ENCODE assay signal across 8 cellular contexts in genomic region chr6:16319813-16320532, GRCh38.
DNase-seq lines count a peak whose midpoint lies in the region; ATAC-seq, FAIRE-seq and TF ChIP-seq lines count a peak whose summit lies in the region.

No MANE protein-coding gene starts in this region.

- no peak overlapping the region for H3K4me3 ChIP-seq in GM23338
- 0 out of 2 replicates have a peak overlapping the region, but pooled peaks have one; percentile 15 for H3K4me3 ChIP-seq in MG63
- H3K4me3 ChIP-seq in WERI-Rb-1 (ENCODE audit: low read depth, low read length): peak overlapping the region; percentile 15
- H3K4me3 ChIP-seq in breast epithelium: peak overlapping the region; percentile 11 to 45 (median 16)
- peak overlapping the region in 2 of 3 experiments; percentile 41 to 43 for H3K4me3 ChIP-seq in keratinocyte (ENCODE audit: control insufficient read depth in 2 of 3, extremely low read depth in 1 of 3, insufficient read depth in 2 of 3, low read depth in 1 of 3, low read length in 3 of 3)

- TF ChIP-seq POLR2A in breast epithelium (IDR thresholded peaks at IDR 0.05): no peak

- no peaks in the 10 kb centered on the region for H3K9me3 Mint-ChIP-seq in GM23338

- peaks cover 10% of the 10 kb centered on the region; the same call in 1 of the 2 replicates for H3K4me1 ChIP-seq in GM23338 (ENCODE audit: insufficient read depth)
- H3K4me1 ChIP-seq in breast epithelium: peaks cover 4 to 12% of the 10 kb centered on the region in 2 donors
- H3K4me1 ChIP-seq in keratinocyte (ENCODE audit: control insufficient read depth, extremely low read depth, insufficient read depth, low read length): peaks cover 42% of the 10 kb centered on the region

- peak; percentile 74 for FAIRE-seq in keratinocyte (lab: Jason Lieb, UNC)

- dilution Hi-C loops in keratinocyte (cut with MboI; ENCODE audit: extremely low pct_ligation_motif_present, low sequenced_read_pairs): no loop called here

- intact Hi-C loops in breast epithelium (cut with DNase I; ENCODE audit: low total_unique reads): no loop called here

- H3K27me3 ChIP-seq in GM23338 (ENCODE audit: insufficient read depth) (no peaks in the 10 kb centered on the region), MG63 (no peaks in the 10 kb centered on the region), WERI-Rb-1 (ENCODE audit: insufficient read depth, low read depth, severe bottlenecking) (no peaks in the 10 kb centered on the region), breast epithelium (no peaks in the 10 kb centered on the region), keratinocyte (ENCODE audit: control insufficient read depth, extremely low read depth, insufficient read depth, low read length) (no peaks in the 10 kb centered on the region)

- H4K20me1 ChIP-seq in GM23338 (replicated peaks; ENCODE audit: insufficient read depth) (no peaks in the 10 kb centered on the region), keratinocyte (ENCODE audit: control insufficient read depth, extremely low read depth, insufficient read depth, low read length) (no peaks in the 10 kb centered on the region)

- H3K27ac Mint-ChIP-seq in GM23338: no peak overlapping the region

- H3K79me2 ChIP-seq in GM23338 (replicated peaks; ENCODE audit: insufficient read depth) (no peaks in the 10 kb centered on the region), keratinocyte (ENCODE audit: control insufficient read depth, insufficient read depth, low read length) (no peaks in the 10 kb centered on the region)

- H3K9me3 ChIP-seq in MG63: no peaks in the 10 kb centered on the region
- H3K9me3 ChIP-seq in WERI-Rb-1 (ENCODE audit: severe bottlenecking): no peaks in the 10 kb centered on the region
- no peaks in the 10 kb centered on the region for H3K9me3 ChIP-seq in breast epithelium
- H3K9me3 ChIP-seq in keratinocyte (ENCODE audit: control insufficient read depth, low read depth, low read length): no peaks in the 10 kb centered on the region

- no peaks in the 10 kb centered on the region for H3K9me1 ChIP-seq in keratinocyte (ENCODE audit: control insufficient read depth, extremely low read depth, insufficient read depth, low read length)

- TF ChIP-seq CTCF in GM23338 (conservative IDR thresholded peaks at IDR 0.05; ENCODE audit: low read depth in 2 of 2) (no peak), WERI-Rb-1 (IDR thresholded peaks at IDR 0.05; ENCODE audit: low read depth, low read length) (no peak), breast epithelium (IDR thresholded peaks at IDR 0.05) (no peak), keratinocyte (optimal IDR thresholded peaks at IDR 0.05 in 1 of 3, IDR thresholded peaks at IDR 0.05 in 1 of 3, conservative IDR thresholded peaks at IDR 0.05 in 1 of 3; ENCODE audit: extremely low read depth in 1 of 3, insufficient read depth in 2 of 3, low read length in 3 of 3) (no peak)

- peak; percentile 27 for DNase-seq in ELF-1 (ENCODE audit: low read depth, low spot score)
- DNase-seq in GM23338 (ENCODE audit: low spot score): no peak
- DNase-seq in MG63: peak; percentile 93
- DNase-seq in WERI-Rb-1: peak; percentile 73
- peak in 1 of 2 donors; percentile 71 for DNase-seq in breast epithelium (ENCODE audit: low spot score in 2 of 2)
- no peak for DNase-seq in keratinocyte (ENCODE audit: low read depth, low spot score)
- DNase-seq in stimulated activated CD4-positive, alpha-beta T cell treated with anti-CD3 and anti-CD28 coated beads, Interleukin-15, amount 100 ng/mL, for 48 hours (ENCODE audit: low read depth in 2 of 2): peak; percentile 34 to 45
- no peak for DNase-seq in LoVo (ENCODE audit: low spot score)

- 0 out of 3 replicates have a peak, but pooled peaks have one; percentile 9 for ATAC-seq in GM23338

- H3K9ac ChIP-seq in keratinocyte (ENCODE audit: control insufficient read depth, extremely low read depth, insufficient read depth, low read length): peak overlapping the region; percentile 65

- no peaks in the 10 kb centered on the region for H3K9me2 ChIP-seq in GM23338 (ENCODE audit: insufficient read depth)

- H3K4me1 Mint-ChIP-seq in GM23338: peaks cover 33% of the 10 kb centered on the region

- H3K27ac ChIP-seq in GM23338 (ENCODE audit: low read depth): no peak overlapping the region
- peak overlapping the region; percentile 79 for H3K27ac ChIP-seq in WERI-Rb-1
- peak overlapping the region; percentile 64 to 84 for H3K27ac ChIP-seq in breast epithelium
- H3K27ac ChIP-seq in keratinocyte (ENCODE audit: control insufficient read depth, insufficient read depth, low read length): peak overlapping the region; percentile 35

- no peak overlapping the region for H3K4me3 Mint-ChIP-seq in GM23338

- no peaks in the 10 kb centered on the region for H3K36me3 Mint-ChIP-seq in GM23338 (ENCODE audit: low read depth)

- peaks cover under 1% of the 10 kb centered on the region for H3K27me3 Mint-ChIP-seq in GM23338 (ENCODE audit: insufficient read depth, low read depth, poor library complexity)

- H3F3A ChIP-seq in GM23338 (replicated peaks; ENCODE audit: low read depth): no peaks in the 10 kb centered on the region

- H3K4me2 ChIP-seq in GM23338 (no peak overlapping the region), keratinocyte (ENCODE audit: control insufficient read depth, extremely low read depth, insufficient read depth, low read depth, low read length) (peak overlapping the region; percentile 82)

- H2AFZ ChIP-seq in GM23338 (no peak overlapping the region), keratinocyte (ENCODE audit: control insufficient read depth, low read length) (peak overlapping the region; percentile 16)

- H3K36me3 ChIP-seq in GM23338 (ENCODE audit: insufficient read depth) (no peaks in the 10 kb centered on the region), MG63 (no peaks in the 10 kb centered on the region), WERI-Rb-1 (no peaks in the 10 kb centered on the region), breast epithelium (no peaks in the 10 kb centered on the region), keratinocyte (ENCODE audit: control insufficient read depth in 2 of 2, extremely low read depth in 1 of 2, insufficient read depth in 2 of 2, low read length in 2 of 2) (no peaks in the 10 kb centered on the region)

TF ChIP-seq in GM23338, 12 proteins besides CTCF, POLR2A, EP300 and RAD21:
- TF ChIP-seq ZNF462 (CRISPR knock-in tag; IDR thresholded peaks at IDR 0.05) (no peak), STAT1 (IDR thresholded peaks at IDR 0.05; ENCODE audit: unreplicated experiment) (no peak), EZH2 (IDR thresholded peaks at IDR 0.05; ENCODE audit: low read depth, unreplicated experiment) (no peak)

Comparison
In these comparisons a context has a peak if more than half of its experiments do, and no peak if none do; other contexts are left out.
1. DNase-seq: peak in ELF-1 (single experiment), MG63 (single experiment), WERI-Rb-1 (single experiment) and stimulated activated CD4-positive, alpha-beta T cell treated with anti-CD3 and anti-CD28 coated beads, Interleukin-15, amount 100 ng/mL, for 48 hours (2 of 2); none in GM23338 (single experiment), keratinocyte (single experiment) and LoVo (single experiment).